8 cellular contexts compared by ENCODE assay signal in the genomic region with DNA sequence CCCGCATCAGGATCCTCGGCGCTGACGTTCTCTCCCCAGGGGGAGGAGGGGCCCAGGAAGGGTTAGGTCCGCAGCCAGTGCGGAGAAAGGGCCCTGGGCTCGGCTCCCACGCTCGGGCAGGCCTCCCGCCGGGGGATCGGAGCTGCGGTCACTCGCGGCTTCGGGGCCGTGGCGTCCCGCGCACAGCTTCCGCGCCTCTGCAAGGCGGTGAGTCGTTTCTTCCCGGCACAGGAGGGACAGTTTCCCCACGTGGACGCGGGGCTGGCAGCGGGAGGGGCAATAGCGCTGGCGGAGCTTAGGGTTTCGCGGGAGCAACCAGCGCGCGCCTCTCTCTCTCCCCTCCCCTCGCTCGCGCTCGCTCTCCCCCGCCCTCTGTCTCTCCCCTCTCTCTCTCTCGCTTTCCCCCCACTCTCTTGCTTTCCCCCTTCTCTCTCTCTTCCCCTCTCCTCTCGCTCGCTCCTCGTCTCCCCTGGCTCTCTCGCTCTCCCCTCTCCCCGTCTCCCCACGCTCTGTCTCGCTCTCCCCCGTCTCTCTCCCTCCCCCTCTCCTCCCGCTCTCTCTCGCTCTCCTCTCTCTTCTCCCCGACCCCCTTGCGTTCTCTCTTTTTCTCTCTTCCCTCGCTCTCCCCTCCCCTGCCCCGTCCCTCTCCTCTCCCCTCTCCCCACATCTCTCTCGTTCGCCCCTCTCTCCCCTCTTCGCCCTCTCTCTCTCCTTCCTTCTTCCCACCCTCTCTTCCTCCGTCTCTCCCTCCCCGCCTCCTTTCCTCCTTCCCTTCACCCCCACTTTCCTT. TPM values are rescaled to one million over a fixed set of nuclear protein-coding genes. Genes with fewer than 3 reads are reported as not detected.
DNase-seq lines count a peak whose midpoint lies in the region; ATAC-seq, FAIRE-seq and TF ChIP-seq lines count a peak whose summit lies in the region.

No MANE protein-coding gene starts in this region.

- peak overlapping the region; percentile 48; the same call in 1 of the 2 replicates for H3K23ac ChIP-seq in IMR-90 (ENCODE audit: low read depth, low read length)

- H3K14ac ChIP-seq in IMR-90 (replicated peaks; ENCODE audit: low read depth, low read length): no peak overlapping the region; the same call in 1 of the 2 replicates

- no peak for TF ChIP-seq RAD21 in IMR-90 (IDR thresholded peaks at IDR 0.05; ENCODE audit: low read length)

- peak; percentile 45 to 68 (median 54) for DNase-seq in CD8-positive, alpha-beta memory T cell
- DNase-seq in IMR-90 (peak; percentile 35), T-helper 22 cell (ENCODE audit: low read depth) (peak; percentile 43), body of pancreas (peak; percentile 35 to 55 (median 44)), iPS-NIHi11 (ENCODE audit: low spot score) (peak; percentile 66), small intestine (peak; percentile 45)

- H4K5ac ChIP-seq in IMR-90 (ENCODE audit: low read depth, low read length): no peak overlapping the region

- no peak overlapping the region for H2BK20ac ChIP-seq in IMR-90 (ENCODE audit: low read depth, low read length)

- H3K4me2 ChIP-seq in IMR-90 (ENCODE audit: low read depth, low read length): peak overlapping the region; percentile 93

- no peaks in the 10 kb centered on the region for H3K36me3 ChIP-seq in CD8-positive, alpha-beta memory T cell (ENCODE audit: insufficient read depth, low read length)
- H3K36me3 ChIP-seq in IMR-90 (ENCODE audit: control insufficient read depth, insufficient read depth, low read length) (no peaks in the 10 kb centered on the region), body of pancreas (replicated peaks in 1 of 2; ENCODE audit: insufficient read depth in 1 of 2, low read depth in 2 of 2) (no peaks in the 10 kb centered on the region), small intestine (ENCODE audit: control insufficient read depth in 2 of 2, insufficient read depth in 2 of 2, low read length in 2 of 2) (no peaks in the 10 kb centered on the region)

- peak; percentile 51; the same call in 1 of the 2 replicates for TF ChIP-seq POLR2A in IMR-90 (IDR thresholded peaks at IDR 0.05; ENCODE audit: low read depth, low read length)
- peak in 2 of 3 donors; percentile 12 to 20 for TF ChIP-seq POLR2A in body of pancreas (IDR thresholded peaks at IDR 0.05)

- no peaks in the 10 kb centered on the region for H4K20me1 ChIP-seq in IMR-90 (ENCODE audit: insufficient read depth, low read length)

- peak overlapping the region; percentile 57 for H2AK9ac ChIP-seq in IMR-90 (replicated peaks; ENCODE audit: low read depth, low read length, poor library complexity)

- intact Hi-C loops in IMR-90 (cut with micrococcal nuclease): no loop called here
- intact Hi-C loops in body of pancreas (cut with DNase I): loop anchor here (10.0 kb wide), 1 partner anchor 153 kb away; no protein-coding TSS in a partner anchor

- H3K27ac ChIP-seq in CD8-positive, alpha-beta memory T cell (ENCODE audit: low read depth, low read length): no peak overlapping the region
- H3K27ac ChIP-seq in IMR-90 (ENCODE audit: insufficient read depth, low read length) (peak overlapping the region; percentile 22; the same call in 1 of the 2 replicates), body of pancreas (no peak overlapping the region), small intestine (ENCODE audit: low read depth in 1 of 2, low read length in 1 of 2) (peak overlapping the region in 1 of 2 donors; percentile 34)

- H3K27me3 ChIP-seq in CD8-positive, alpha-beta memory T cell (ENCODE audit: insufficient read depth, low read length, poor library complexity, severe bottlenecking): peaks cover 6% of the 10 kb centered on the region
- H3K27me3 ChIP-seq in IMR-90 (ENCODE audit: control insufficient read depth, insufficient read depth, low read length) (peaks cover 4% of the 10 kb centered on the region; the same call in 1 of the 2 replicates), body of pancreas (no peaks in the 10 kb centered on the region), small intestine (ENCODE audit: control insufficient read depth in 2 of 2, insufficient read depth in 2 of 2, low read length in 2 of 2) (peaks cover 0 to 3% of the 10 kb centered on the region in 2 donors)

- ATAC-seq in IMR-90 (ENCODE audit: low read depth) (peak; percentile 59), body of pancreas (peak; percentile 27), GM21515 (IDR thresholded peaks at IDR 0.05; ENCODE audit: unreplicated experiment) (no peak), GM18867 (IDR thresholded peaks at IDR 0.05; ENCODE audit: unreplicated experiment) (no peak)

- FAIRE-seq in small intestine (lab: Jason Lieb, UNC): no peak

- H4K8ac ChIP-seq in IMR-90 (ENCODE audit: low read depth in 2 of 2, low read length in 2 of 2): peak overlapping the region in 1 of 2 experiments; percentile 40; a peak in 1 of 4 replicates

- H3K4me3 Mint-ChIP-seq in CD8-positive, alpha-beta memory T cell: peak overlapping the region; percentile 60 to 94 (median 86)

- dilution Hi-C loops in IMR-90 (cut with HindIII; ENCODE audit: low sequenced_read_pairs, unreplicated experiment): no loop called here

- no peak overlapping the region; the same call in 1 of the 2 replicates for H4K91ac ChIP-seq in IMR-90 (ENCODE audit: insufficient read depth, low read depth, low read length)

- H3K9me3 Mint-ChIP-seq in CD8-positive, alpha-beta memory T cell: no peaks in the 10 kb centered on the region

- peak overlapping the region; percentile 98 for H2AFZ ChIP-seq in IMR-90 (replicated peaks; ENCODE audit: low read length, poor library complexity)

- no peak overlapping the region for H2BK5ac ChIP-seq in IMR-90 (ENCODE audit: low read depth, low read length, poor library complexity, severe bottlenecking)

- H3K27ac Mint-ChIP-seq in CD8-positive, alpha-beta memory T cell: peak overlapping the region in 6 of 8 donors; percentile 12 to 95 (median 36)

- in situ Hi-C loops in IMR-90 (cut with MboI; ENCODE audit: low sequenced_read_pairs): loop anchor here (5.0 kb wide), 1 partner anchor 150 kb away; no protein-coding TSS in a partner anchor

- BruUV-seq in IMR-90 (replicated peaks; lab: Mats Ljungman, UMichigan): no TSS peak

- H3K4me3 ChIP-seq in CD8-positive, alpha-beta memory T cell (ENCODE audit: low read length): peak overlapping the region; percentile 64
- H3K4me3 ChIP-seq in IMR-90 (ENCODE audit: insufficient read depth, low read depth, low read length) (peak overlapping the region; percentile 92), body of pancreas (peak overlapping the region; percentile 46 to 55), small intestine (ENCODE audit: low read depth in 1 of 2, low read length in 2 of 2) (peak overlapping the region; percentile 49 to 78)

- no peaks in the 10 kb centered on the region for H3K9me3 ChIP-seq in CD8-positive, alpha-beta memory T cell (ENCODE audit: low read length)
- H3K9me3 ChIP-seq in IMR-90 (ENCODE audit: control insufficient read depth, insufficient read depth, low read length): no peaks in the 10 kb centered on the region
- H3K9me3 ChIP-seq in body of pancreas: no peaks in the 10 kb centered on the region
- no peaks in the 10 kb centered on the region for H3K9me3 ChIP-seq in small intestine (ENCODE audit: control insufficient read depth, low read depth)

- no peaks in the 10 kb centered on the region for H3K79me1 ChIP-seq in IMR-90 (ENCODE audit: low read depth in 1 of 2, low read length in 2 of 2)

- no peak overlapping the region; the same call in 1 of the 2 replicates for H2AK5ac ChIP-seq in IMR-90 (ENCODE audit: low read depth, low read length)

- peak overlapping the region; percentile 75 for H3K9ac ChIP-seq in IMR-90 (ENCODE audit: low read depth, low read length)

- no peaks in the 10 kb centered on the region for H3K9me1 ChIP-seq in IMR-90 (ENCODE audit: insufficient read depth, low read length)

- TF ChIP-seq CTCF in IMR-90 (conservative IDR thresholded peaks at IDR 0.05; ENCODE audit: low read depth, low read length) (no peak), body of pancreas (IDR thresholded peaks at IDR 0.05) (peak in 1 of 7 experiments; percentile 3)

- CTCF ChIA-PET in CD8-positive, alpha-beta memory T cell (lab: Charles Lee): interaction anchor here (0.9 to 5.7 kb wide), 7 partner anchors 13 to 134 kb away, joined by 3 to 63 read pairs (median 7); a partner anchor contains a TSS
- CTCF ChIA-PET in IMR-90 (lab: Yijun Ruan, JAX): interaction anchor here (0.6 kb wide), 1 partner anchor 333 kb away, joined by 3 read pairs; no protein-coding TSS in a partner anchor

- H3K4ac ChIP-seq in IMR-90 (ENCODE audit: low read depth, low read length): no peak overlapping the region; the same call in 1 of the 2 replicates

- H2BK120ac ChIP-seq in IMR-90 (ENCODE audit: low read depth, low read length): no peak overlapping the region

- no peak overlapping the region for H3K18ac ChIP-seq in IMR-90 (ENCODE audit: low read depth, low read length)

- no peak overlapping the region for H3K56ac ChIP-seq in IMR-90 (ENCODE audit: extremely low read depth, insufficient read depth, low read length)

- POLR2A ChIA-PET in CD8-positive, alpha-beta memory T cell (lab: Charles Lee): interaction anchor here (0.9 to 1.8 kb wide), 3 partner anchors 13 to 84 kb away, joined by 5 to 11 read pairs (median 5); a partner anchor contains a TSS
- POLR2A ChIA-PET in IMR-90 (lab: Charles Lee; ENCODE audit: unreplicated experiment): no interaction called here

- peaks cover 0 to 2% (median 0%) of the 10 kb centered on the region in 3 donors for H3K36me3 Mint-ChIP-seq in CD8-positive, alpha-beta memory T cell

- whole genome bisulfite sequencing in IMR-90 (ENCODE audit: extremely low coverage in 2 of 2, insufficient read length in 1 of 2), 2 experiments: 0% methylated on average over 23 of the region's 61 CpGs; no CpG with 5 or more reads in 1 of the 2 experiments
- 1 to 3% methylated on average over 35 to 45 of the region's 61 CpGs for WGBS in body of pancreas, 2 donors
- 1% methylated on average over 42 to 61 of the region's 61 CpGs for WGBS in small intestine, 3 donors

- H3K4me1 Mint-ChIP-seq in CD8-positive, alpha-beta memory T cell: peaks cover 14 to 21% (median 20%) of the 10 kb centered on the region in 3 donors

- no peak overlapping the region for H2BK15ac ChIP-seq in IMR-90 (ENCODE audit: low read depth, low read length)

- peaks cover 19% of the 10 kb centered on the region for H3K4me1 ChIP-seq in CD8-positive, alpha-beta memory T cell (ENCODE audit: insufficient read depth, low read length)
- H3K4me1 ChIP-seq in IMR-90 (ENCODE audit: control insufficient read depth, insufficient read depth, low read length): no peaks in the 10 kb centered on the region
- H3K4me1 ChIP-seq in body of pancreas: peaks cover 18% of the 10 kb centered on the region
- H3K4me1 ChIP-seq in small intestine (ENCODE audit: control insufficient read depth in 2 of 2, insufficient read depth in 1 of 2, low read depth in 1 of 2, low read length in 1 of 2): peaks cover 0 to 4% of the 10 kb centered on the region in 2 donors

- H3K27me3 Mint-ChIP-seq in CD8-positive, alpha-beta memory T cell: peaks cover 3% of the 10 kb centered on the region in 2 donors

RNA-seq across cellular contexts. Expression of a gene that starts 12.8 kb away (rescaled TPM):
- total RNA-seq in CD8-positive, alpha-beta memory T cell: 1 to 10 TPM; 4.0 to 4.7 TPM
- polyA plus RNA-seq in CD8-positive, alpha-beta memory T cell: 1.9 TPM
- 0.18 and 0.28 TPM in 2 replicates for total RNA-seq in IMR-90 (2012; rRNA removed)
- 0.17 and 0.26 TPM in 2 replicates for polyA plus RNA-seq in IMR-90 (2012; rRNA removed)
- polyA plus RNA-seq in IMR-90 (2012; cell fraction: cytosol; rRNA removed): 0.11 and 0.34 TPM in 2 replicates
- 0.25 and 0.29 TPM in 2 replicates for polyA plus RNA-seq in IMR-90 (2012; cell fraction: nucleus; rRNA removed; ENCODE audit: low replicate concordance)
- total RNA-seq in body of pancreas: 10 to 100 TPM in 1 of 2 donors, 1 to 10 TPM in 1; 5.4 to 10.9 TPM
- polyA plus RNA-seq in small intestine: 1 to 10 TPM in 2 of 3 donors, under 1 TPM in 1; 0.81 to 3.8 (median 1.3) TPM

Comparison
In these comparisons a context has a peak if more than half of its experiments do, and no peak if none do; other contexts are left out.
1. ATAC-seq: peak in IMR-90 (single experiment) and body of pancreas (single experiment); none in GM21515 (single experiment) and GM18867 (single experiment).
2. Peak in every context shown above with its lines, with median percentiles within 50 percentile points of each other: DNase-seq and H3K4me3 ChIP-seq.